2 cellular contexts compared by ENCODE assay signal in the genomic region with DNA sequence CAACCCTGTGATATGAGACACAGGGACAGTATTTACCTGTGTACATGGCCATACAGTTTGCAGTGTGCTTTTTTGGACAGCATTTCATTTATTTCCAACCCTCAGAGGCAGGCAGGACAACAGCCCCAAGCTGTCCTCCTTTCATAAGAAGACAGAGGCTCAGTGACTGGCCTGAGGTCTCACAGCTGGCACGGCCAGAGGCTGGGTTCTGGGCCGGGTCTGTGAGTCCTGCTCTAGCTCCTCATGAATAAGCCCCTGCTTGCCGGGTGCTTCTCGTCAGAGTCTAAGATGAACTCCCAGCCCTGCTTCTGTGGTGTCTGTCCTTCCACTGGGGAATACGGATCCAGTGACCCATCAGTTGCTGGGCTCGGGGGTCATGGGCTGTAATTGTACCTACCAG. TPM values are rescaled to one million over a fixed set of nuclear protein-coding genes. Genes with fewer than 3 reads are reported as not detected.
"Had no signal": no experiment of that assay in that cellular context is flagged by ENCODE, and none has a peak within 500 bp of the region (broad histone marks: within the 10 kb centered on the region; RNA-seq: fewer than 3 reads in every experiment).

No MANE protein-coding gene starts in this region.

RNA-seq across cellular contexts. Expression of a gene that starts 2.5 kb away (rescaled TPM):
- total RNA-seq: G401, GM12878 had no signal
